Comparison of ENCODE assay signal across 9 cellular contexts in genomic region chr1:220775238-220775853, GRCh38. TPM values are rescaled to one million over a fixed set of nuclear protein-coding genes. Genes with fewer than 3 reads are reported as not detected.
DNase-seq lines count a peak whose midpoint lies in the region; ATAC-seq and TF ChIP-seq lines count a peak whose summit lies in the region.
"Had no signal": no experiment of that assay in that cellular context is flagged by ENCODE, and none has a peak within 500 bp of the region (broad histone marks: within the 10 kb centered on the region; RNA-seq: fewer than 3 reads in every experiment).

No MANE protein-coding gene starts in this region.

- no peak overlapping the region for H3K4me3 Mint-ChIP-seq in activated CD8-positive, alpha-beta T cell treated with anti-CD3 and anti-CD28 coated beads, Interleukin-2, amount 10 ng/mL, durations not matched to agents 7 days and 5 days
- H3K4me3 Mint-ChIP-seq: T-helper 1 cell treated with Interleukin-12 subunit alpha and Interleukin-12 subunit beta and Interleukin-4 antibody, amounts not matched to agents 30 μg/mL and 1 μg/mL, for 36 hours had no signal

- intact Hi-C loops in spleen (cut with DNase I; ENCODE audit: low total_unique reads), result loop anchor here (5.0 to 10.0 kb wide), 2 partner anchors 93 to 481 kb away; no protein-coding TSS in a partner anchor

- H3K9me3 ChIP-seq in spleen, result no peaks in the 10 kb centered on the region

- TF ChIP-seq CTCF in GM06990 (IDR thresholded peaks at IDR 0.05; ENCODE audit: insufficient read depth, low read length, poor library complexity, severe bottlenecking), result peak; percentile 89
- peak in 10 of 11 experiments; percentile 41 to 88 (median 77) for TF ChIP-seq CTCF in spleen (IDR thresholded peaks at IDR 0.05 in 8 of 11, conservative IDR thresholded peaks at IDR 0.05 in 3 of 11)

- H3K4me1 Mint-ChIP-seq in activated CD8-positive, alpha-beta T cell treated with anti-CD3 and anti-CD28 coated beads, Interleukin-2, amount 10 ng/mL, durations not matched to agents 7 days and 5 days (ENCODE audit: low read depth), result no peaks in the 10 kb centered on the region

- H3K4me3 ChIP-seq in GM06990 (replicated peaks; ENCODE audit: low read depth, low read length), result no peak overlapping the region
- H3K4me3 ChIP-seq in spleen, result no peak overlapping the region

- H3K36me3 ChIP-seq in GM06990 (ENCODE audit: control insufficient read depth, insufficient read depth, low read length) (peaks cover 1% of the 10 kb centered on the region; the same call in 1 of the 2 replicates), spleen (peaks cover 0 to 5% (median 0%) of the 10 kb centered on the region in 6 donors)

- no peaks in the 10 kb centered on the region for H3K36me3 Mint-ChIP-seq in activated CD8-positive, alpha-beta T cell treated with anti-CD3 and anti-CD28 coated beads, Interleukin-2, amount 10 ng/mL, durations not matched to agents 7 days and 5 days (ENCODE audit: low read depth)

- H3K27me3 ChIP-seq in GM06990 (replicated peaks; ENCODE audit: control insufficient read depth, insufficient read depth, low read length), result no peaks in the 10 kb centered on the region
- no peaks in the 10 kb centered on the region for H3K27me3 ChIP-seq in spleen (replicated peaks in 1 of 7)

- no peak for ATAC-seq in activated CD8-positive, alpha-beta T cell treated with anti-CD3 and anti-CD28 coated beads, Interleukin-2, amount 10 ng/mL, durations not matched to agents 7 days and 5 days
- ATAC-seq in GM18517 (IDR thresholded peaks at IDR 0.05; ENCODE audit: unreplicated experiment) (no peak), HG03457 (IDR thresholded peaks at IDR 0.05; ENCODE audit: unreplicated experiment) (no peak), HG03432 (IDR thresholded peaks at IDR 0.05; ENCODE audit: unreplicated experiment) (no peak)

- no peak for TF ChIP-seq POLR2A in spleen (IDR thresholded peaks at IDR 0.05)

- no peak overlapping the region for H3K27ac Mint-ChIP-seq in activated CD8-positive, alpha-beta T cell treated with anti-CD3 and anti-CD28 coated beads, Interleukin-2, amount 10 ng/mL, durations not matched to agents 7 days and 5 days
- H3K27ac Mint-ChIP-seq: T-helper 1 cell treated with Interleukin-12 subunit alpha and Interleukin-12 subunit beta and Interleukin-4 antibody, amounts not matched to agents 30 μg/mL and 1 μg/mL, for 36 hours had no signal

- WGBS in spleen, 5 donors, result 21 to 38% (median 23%) methylated on average over 8 of the region's 8 CpGs

- CTCF ChIA-PET in activated CD8-positive, alpha-beta T cell treated with anti-CD3 and anti-CD28 coated beads, Interleukin-2, amount 10 ng/mL, durations not matched to agents 7 days and 5 days (lab: Charles Lee), result interaction anchor here (0.7 to 2.2 kb wide), 8 partner anchors 10 to 585 kb away, joined by 3 to 8 read pairs (median 5); partner anchors contain the start of gene MTARC2

- no peak for DNase-seq in GM06990 (ENCODE audit: extremely low read depth, insufficient read length)
- peak; percentile 30 for DNase-seq in LoVo (ENCODE audit: low spot score)
- DNase-seq in activated CD8-positive, alpha-beta T cell treated with anti-CD3 and anti-CD28 coated beads, Interleukin-2, amount 10 ng/mL, durations not matched to agents 7 days and 5 days, result peak; percentile 43
- peak; percentile 55 for DNase-seq in germinal center (ENCODE audit: low spot score)
- no peak for DNase-seq in spleen

- no peaks in the 10 kb centered on the region for H3K27me3 Mint-ChIP-seq in activated CD8-positive, alpha-beta T cell treated with anti-CD3 and anti-CD28 coated beads, Interleukin-2, amount 10 ng/mL, durations not matched to agents 7 days and 5 days (ENCODE audit: low read depth)

- peaks cover 0 to 31% (median 15%) of the 10 kb centered on the region in 6 donors for H3K4me1 ChIP-seq in spleen

- no peak overlapping the region for H3K27ac ChIP-seq in spleen

- POLR2A ChIA-PET in activated CD8-positive, alpha-beta T cell treated with anti-CD3 and anti-CD28 coated beads, Interleukin-2, amount 10 ng/mL, durations not matched to agents 7 days and 5 days (lab: Charles Lee), result no interaction called here

- H3K9me3 Mint-ChIP-seq in activated CD8-positive, alpha-beta T cell treated with anti-CD3 and anti-CD28 coated beads, Interleukin-2, amount 10 ng/mL, durations not matched to agents 7 days and 5 days (ENCODE audit: insufficient read depth), result no peaks in the 10 kb centered on the region
- H3K9me3 Mint-ChIP-seq: T-helper 1 cell treated with Interleukin-12 subunit alpha and Interleukin-12 subunit beta and Interleukin-4 antibody, amounts not matched to agents 30 μg/mL and 1 μg/mL, for 36 hours had no signal

RNA-seq across cellular contexts. Expression of gene MTARC1, which starts 11.4 kb away (rescaled TPM):
- total RNA-seq in activated CD8-positive, alpha-beta T cell treated with anti-CD3 and anti-CD28 coated beads, Interleukin-2, amount 10 ng/mL, durations not matched to agents 7 days and 5 days, result not detected
- 10 to 100 TPM in 4 of 7 donors, 1 to 10 TPM in 3; 4.6 to 17.3 (median 10.1) TPM for total RNA-seq in spleen
- polyA plus RNA-seq in spleen, result 1 to 10 TPM; 3.2 to 6.0 (median 3.4) TPM

RNA-seq across cellular contexts. Expression of gene MTARC2, which starts 27.2 kb away (rescaled TPM):
- total RNA-seq in activated CD8-positive, alpha-beta T cell treated with anti-CD3 and anti-CD28 coated beads, Interleukin-2, amount 10 ng/mL, durations not matched to agents 7 days and 5 days, result not detected
- 10 to 100 TPM; 14.0 to 27.2 (median 16.3) TPM for total RNA-seq in spleen
- polyA plus RNA-seq in spleen, result 1 to 10 TPM; 4.8 to 8.3 (median 6.1) TPM

Comparison
In these comparisons a context has a peak if more than half of its experiments do, and no peak if none do; other contexts are left out.
1. DNase-seq: peak in LoVo (single experiment), activated CD8-positive, alpha-beta T cell treated with anti-CD3 and anti-CD28 coated beads, Interleukin-2, amount 10 ng/mL, durations not matched to agents 7 days and 5 days (single experiment) and germinal center (single experiment); none in GM06990 (single experiment) and spleen (single experiment).
2. RNA of gene MTARC1, which starts 11.4 kb away (total RNA-seq): 4.6 to 17.3 TPM in spleen; not detected in activated CD8-positive, alpha-beta T cell treated with anti-CD3 and anti-CD28 coated beads, Interleukin-2, amount 10 ng/mL, durations not matched to agents 7 days and 5 days; every median in the first group is over 4 times any median in the second.
3. RNA of gene MTARC2, which starts 27.2 kb away (total RNA-seq): 14.0 to 27.2 TPM in spleen; not detected in activated CD8-positive, alpha-beta T cell treated with anti-CD3 and anti-CD28 coated beads, Interleukin-2, amount 10 ng/mL, durations not matched to agents 7 days and 5 days; every median in the first group is over 10 times any median in the second.